In genomic region chr16:86625821-86626220, GRCh38 we compare ENCODE assay signal across 19 cellular contexts. TPM values are rescaled to one million over a fixed set of nuclear protein-coding genes. Genes with fewer than 3 reads are reported as not detected.
DNase-seq lines count a peak whose midpoint lies in the region; TF ChIP-seq lines count a peak whose summit lies in the region.
"Had no signal": no experiment of that assay in that cellular context is flagged by ENCODE, and none has a peak within 500 bp of the region (broad histone marks: within the 10 kb centered on the region; RNA-seq: fewer than 3 reads in every experiment).

No MANE protein-coding gene starts in this region.

- DNase-seq in HT1080 (ENCODE audit: low read depth), result peak; percentile 16
- peak; percentile 65 for DNase-seq in SW480 (ENCODE audit: low spot score)
- DNase-seq in epithelial cell of esophagus (ENCODE audit: low read depth), result peak; percentile 14
- no peak for DNase-seq in smooth muscle cell (lab: John Stamatoyannopoulos, UW; ENCODE audit: unreplicated experiment)
- no peak for DNase-seq in RWPE1 (ENCODE audit: low spot score)
- no peak for DNase-seq in islet precursor cell
- no peak for DNase-seq in NCI-H2029 (lab: John Stamatoyannopoulos, UW)
- DNase-seq: NCI-H1092; NCI-H146; NCI-H2029 treated with DMSO at 0.1 percent for 48 hours; NCI-H226; NCI-H524; NCI-H774; NK-92 treated with Interleukin-12 subunit alpha and Interleukin-12 subunit beta, amount 100 ng/mL, for 24 hours; SIG-M5 had no signal

- no peaks in the 10 kb centered on the region for H3K4me1 ChIP-seq in smooth muscle cell (ENCODE audit: low read depth)
- H3K4me1 ChIP-seq: A549 had no signal

- H4K20me1 ChIP-seq in smooth muscle cell (ENCODE audit: low read depth), result no peaks in the 10 kb centered on the region

- H3K36me3 ChIP-seq in smooth muscle cell (ENCODE audit: low read depth), result no peaks in the 10 kb centered on the region
- H3K36me3 ChIP-seq: BE2C had no signal

- no peaks in the 10 kb centered on the region for H3K79me2 ChIP-seq in smooth muscle cell (ENCODE audit: low read depth)

- no peak overlapping the region for H3K9ac ChIP-seq in smooth muscle cell (ENCODE audit: low read depth)

- 86% methylated on average over 7 of the region's 7 CpGs for WGBS in smooth muscle cell (ENCODE audit: low lambda C conversion rate)

- H3K4me2 ChIP-seq in smooth muscle cell, result no peak overlapping the region
- H3K4me2 ChIP-seq: A549 had no signal

- CTCF ChIA-PET in RWPE1 (lab: Yijun Ruan, JAX), result no interaction called here

- no peak overlapping the region for H2AFZ ChIP-seq in smooth muscle cell (ENCODE audit: low read depth)

- no peak for TF ChIP-seq CTCF in epithelial cell of esophagus (IDR thresholded peaks at IDR 0.05; ENCODE audit: insufficient read depth, low read depth, low read length, missing control alignments)
- no peak for TF ChIP-seq CTCF in smooth muscle cell (IDR thresholded peaks at IDR 0.05; ENCODE audit: borderline replicate concordance, insufficient read depth, poor library complexity, severe bottlenecking)
- TF ChIP-seq CTCF in RWPE1 (conservative IDR thresholded peaks at IDR 0.05; ENCODE audit: low read depth), result no peak

- H3K27ac ChIP-seq in smooth muscle cell (ENCODE audit: low read depth), result peak overlapping the region; percentile 65
- H3K27ac ChIP-seq in RWPE1, result no peak overlapping the region
- H3K27ac ChIP-seq: A549 had no signal

- POLR2A ChIA-PET in RWPE1 (lab: Yijun Ruan, JAX; ENCODE audit: low non-redundant PET), result no interaction called here

- no peaks in the 10 kb centered on the region for H3K9me3 ChIP-seq in smooth muscle cell (replicated peaks; ENCODE audit: low read depth)
- H3K9me3 ChIP-seq: A549, BE2C had no signal

- H3K4me3 ChIP-seq in epithelial cell of esophagus (ENCODE audit: low read length) (no peak overlapping the region), smooth muscle cell (no peak overlapping the region)
- H3K4me3 ChIP-seq: A549, K562 had no signal

- H3F3A ChIP-seq in smooth muscle cell (ENCODE audit: low read depth), result no peaks in the 10 kb centered on the region

- no peaks in the 10 kb centered on the region for H3K27me3 ChIP-seq in smooth muscle cell (ENCODE audit: low read depth)
- H3K27me3 ChIP-seq: BE2C had no signal

RNA-seq across cellular contexts. Expression of gene FOXL1, which starts 47.5 kb away (rescaled TPM):
- total RNA-seq in HT1080 (2014; rRNA removed; shearing (Covaris generic)), result 0.51 and 0.80 TPM in 2 replicates
- polyA plus RNA-seq in HT1080 (2015; cell fraction: cytosol; rRNA removed), result 0.78 and 1.3 TPM in 2 replicates
- polyA plus RNA-seq in HT1080 (2015; cell fraction: nucleus; rRNA removed), result 1.9 and 2.8 TPM in 2 replicates
- 4.6 and 6.8 TPM in 2 replicates for total RNA-seq in smooth muscle cell
- polyA plus RNA-seq in smooth muscle cell, result 3.8 and 5.4 TPM in 2 replicates
- total RNA-seq: H1, K562 had no signal
- polyA plus RNA-seq: K562 had no signal

RNA-seq across cellular contexts. Expression of gene FOXC2, which starts 59.2 kb away (rescaled TPM):
- total RNA-seq in HT1080 (2014; rRNA removed; shearing (Covaris generic)), result 1.1 and 1.5 TPM in 2 replicates
- 21.6 and 22.0 TPM in 2 replicates for polyA plus RNA-seq in HT1080 (2015; cell fraction: cytosol; rRNA removed)
- polyA plus RNA-seq in HT1080 (2015; cell fraction: nucleus; rRNA removed), result 15.3 and 19.7 TPM in 2 replicates
- total RNA-seq in smooth muscle cell, result 2.7 and 2.8 TPM in 2 replicates
- polyA plus RNA-seq in smooth muscle cell, result 18.0 and 18.1 TPM in 2 replicates
- polyA plus RNA-seq: H1 had no signal

Comparison
In these comparisons a context has a peak if more than half of its experiments do, and no peak if none do; other contexts are left out.
1. DNase-seq: peak in HT1080 (single experiment), SW480 (single experiment) and epithelial cell of esophagus (single experiment); none in smooth muscle cell (single experiment), RWPE1 (single experiment), islet precursor cell (single experiment) and NCI-H2029 (single experiment).